In the genomic region with DNA sequence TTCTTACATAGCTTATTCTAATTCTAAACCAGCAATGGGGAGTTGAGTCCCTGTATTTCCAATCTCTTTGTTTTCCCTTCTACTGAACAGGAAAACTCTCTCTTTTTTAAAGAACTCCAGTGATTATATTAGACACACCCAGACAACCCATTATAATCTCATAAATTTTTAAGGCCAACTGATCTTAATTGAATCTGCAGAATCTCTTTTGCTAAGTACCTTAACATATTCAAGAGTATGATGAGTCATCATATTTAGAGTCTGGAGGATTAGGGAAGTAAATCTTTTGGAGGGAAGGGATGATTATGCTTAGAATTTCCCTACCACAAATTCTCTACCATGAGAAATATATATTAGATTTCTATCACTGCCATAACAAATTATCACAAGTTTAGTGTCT, we compare ENCODE assay signal across 19 cellular contexts.
"Had no signal": no experiment of that assay in that cellular context is flagged by ENCODE, and none has a peak within 500 bp of the region (broad histone marks: within the 10 kb centered on the region; RNA-seq: fewer than 3 reads in every experiment).

No MANE protein-coding gene starts in this region.

- H3K4me3 Mint-ChIP-seq: endodermal cell; natural killer cell treated with Interleukin-12 subunit alpha and Interleukin-12 subunit beta and Interleukin-15 and Interleukin-18, amount 100 ng/mL, for 72 hours; neural progenitor cell had no signal

- H3K4me1 Mint-ChIP-seq: endodermal cell had no signal

- H3K9me3 ChIP-seq: ovary had no signal

- H3K27me3 Mint-ChIP-seq: natural killer cell treated with Interleukin-12 subunit alpha and Interleukin-12 subunit beta and Interleukin-15 and Interleukin-18, amount 100 ng/mL, for 72 hours had no signal

- ATAC-seq: foreskin keratinocyte; left cardiac atrium; natural killer cell treated with Interleukin-12 subunit alpha and Interleukin-12 subunit beta and Interleukin-15 and Interleukin-18, amount 100 ng/mL, for 72 hours; right cardiac atrium had no signal

- H3K4me3 ChIP-seq: left ventricle myocardium inferior, lung, neural progenitor cell, ovary, smooth muscle cell had no signal

- H3K27ac Mint-ChIP-seq: endodermal cell; natural killer cell treated with Interleukin-12 subunit alpha and Interleukin-12 subunit beta and Interleukin-15 and Interleukin-18, amount 100 ng/mL, for 72 hours; neural progenitor cell had no signal

- DNase-seq: effector CD4-positive, alpha-beta T cell; endodermal cell; erythroblast; foreskin keratinocyte; kidney; left cardiac atrium; left ventricle myocardium inferior; mesenchymal stem cell; midbrain; nucleus accumbens; ovary; right cardiac atrium; stimulated activated CD4-positive, alpha-beta T cell treated with anti-CD3 and anti-CD28 coated beads, Interleukin-2, amount 100 ng/mL, for 48 hours; stimulated activated naive CD4-positive, alpha-beta T cell treated with Interleukin-2 at 50 U/mL for 16 hours; trophoblast cell had no signal

- H3K36me3 Mint-ChIP-seq: natural killer cell treated with Interleukin-12 subunit alpha and Interleukin-12 subunit beta and Interleukin-15 and Interleukin-18, amount 100 ng/mL, for 72 hours had no signal
